Comparison of ENCODE assay signal across 26 cellular contexts in genomic region chr10:59310324-59310914, GRCh38. TPM values are rescaled to one million over a fixed set of nuclear protein-coding genes. Genes with fewer than 3 reads are reported as not detected.
"Had no signal": no experiment of that assay in that cellular context is flagged by ENCODE, and none has a peak within 500 bp of the region (broad histone marks: within the 10 kb centered on the region; RNA-seq: fewer than 3 reads in every experiment).

No MANE protein-coding gene starts in this region.

- H3K27me3 Mint-ChIP-seq: effector memory CD8-positive, alpha-beta T cell; naive B cell; progenitor cell of endocrine pancreas had no signal

- H3K9me3 Mint-ChIP-seq: neural progenitor cell had no signal

- H3K4me3 ChIP-seq: ascending aorta, mucosa of descending colon, neural progenitor cell, right lobe of liver, smooth muscle cell, stomach, transverse colon, uterus had no signal

- DNase-seq: activated CD4-positive, alpha-beta T cell treated with anti-CD3 and anti-CD28 coated beads, Interleukin-2, amount 50 U/mL, for 1 hour; activated CD4-positive, CD25-positive, alpha-beta regulatory T cell treated with anti-CD3 and anti-CD28 coated beads, Interleukin-2, amount 50 U/mL, for 72 hours; activated CD8-positive, alpha-beta memory T cell treated with anti-CD3 and anti-CD28 coated beads for 24 hours; activated CD8-positive, alpha-beta memory T cell treated with anti-CD3 and anti-CD28 coated beads, Interleukin-2, amount 50 U/mL, for 48 hours; activated effector memory CD4-positive, alpha-beta T cell treated with anti-CD3 and anti-CD28 coated beads, Interleukin-2, amount 50 U/mL, for 16 hours; activated naive CD4-positive, alpha-beta T cell treated with anti-CD3 and anti-CD28 coated beads, Interleukin-2, amount 50 U/mL, for 16 hours; activated T-cell treated with anti-CD3 and anti-CD28 coated beads, Interleukin-2, amount 50 U/mL, for 72 hours; cerebellar nuclear complex; effector memory CD8-positive, alpha-beta T cell; foreskin fibroblast; mesenchymal stem cell; mucosa of descending colon; naive B cell; right lobe of liver; stimulated activated CD4-positive, alpha-beta T cell treated with anti-CD3 and anti-CD28 coated beads, Interleukin-4, amount 100 ng/mL, for 1 hour; stomach; SW 1271; T-helper 2 cell; transverse colon; uterus had no signal

- H3K4me1 ChIP-seq: neural progenitor cell, stomach, uterus had no signal

- H3K36me3 ChIP-seq: ascending aorta, neural progenitor cell, right lobe of liver, stomach, transverse colon, uterus had no signal

- H3K9me3 ChIP-seq: ascending aorta, mucosa of descending colon, right lobe of liver, stomach, transverse colon, uterus had no signal

- H3K4me1 Mint-ChIP-seq: naive B cell; neural progenitor cell; stimulated activated effector memory CD8-positive, alpha-beta T cell treated with anti-CD3 and anti-CD28 coated beads, Interleukin-12 subunit alpha, Interleukin-12 subunit beta, amount 100 ng/mL, for 72 hours had no signal

- H3K27ac ChIP-seq: neural progenitor cell, right lobe of liver, transverse colon, VCaP had no signal

- ATAC-seq: activated T-cell treated with anti-CD3 and anti-CD28 coated beads, Interleukin-2, amount 50 U/mL, for 72 hours; effector memory CD8-positive, alpha-beta T cell; mucosa of descending colon; right lobe of liver; stimulated activated effector memory CD8-positive, alpha-beta T cell treated with anti-CD3 and anti-CD28 coated beads, Interleukin-12 subunit alpha, Interleukin-12 subunit beta, amount 100 ng/mL, for 72 hours had no signal

- H3K36me3 Mint-ChIP-seq: naive B cell; stimulated activated effector memory CD8-positive, alpha-beta T cell treated with anti-CD3 and anti-CD28 coated beads, Interleukin-12 subunit alpha, Interleukin-12 subunit beta, amount 100 ng/mL, for 72 hours had no signal

- H3K4me3 Mint-ChIP-seq: activated T-cell treated with anti-CD3 and anti-CD28 coated beads, Interleukin-2, amount 50 U/mL, for 72 hours; effector memory CD8-positive, alpha-beta T cell; naive B cell; neural progenitor cell; stimulated activated effector memory CD8-positive, alpha-beta T cell treated with anti-CD3 and anti-CD28 coated beads, Interleukin-12 subunit alpha, Interleukin-12 subunit beta, amount 100 ng/mL, for 72 hours had no signal

- H3K27me3 ChIP-seq: ascending aorta, neural progenitor cell, right lobe of liver, stomach, transverse colon, uterus had no signal

- H3K27ac Mint-ChIP-seq: activated T-cell treated with anti-CD3 and anti-CD28 coated beads, Interleukin-2, amount 50 U/mL, for 72 hours; effector memory CD8-positive, alpha-beta T cell; naive B cell; neural progenitor cell; progenitor cell of endocrine pancreas; stimulated activated effector memory CD8-positive, alpha-beta T cell treated with anti-CD3 and anti-CD28 coated beads, Interleukin-12 subunit alpha, Interleukin-12 subunit beta, amount 100 ng/mL, for 72 hours had no signal

RNA-seq across cellular contexts. Expression of gene FAM13C, which starts 51.9 kb away (rescaled TPM):
- total RNA-seq: activated T-cell treated with anti-CD3 and anti-CD28 coated beads, Interleukin-2, amount 50 U/mL, for 72 hours; smooth muscle cell had no signal
- polyA plus RNA-seq: smooth muscle cell had no signal
